In the genomic region with DNA sequence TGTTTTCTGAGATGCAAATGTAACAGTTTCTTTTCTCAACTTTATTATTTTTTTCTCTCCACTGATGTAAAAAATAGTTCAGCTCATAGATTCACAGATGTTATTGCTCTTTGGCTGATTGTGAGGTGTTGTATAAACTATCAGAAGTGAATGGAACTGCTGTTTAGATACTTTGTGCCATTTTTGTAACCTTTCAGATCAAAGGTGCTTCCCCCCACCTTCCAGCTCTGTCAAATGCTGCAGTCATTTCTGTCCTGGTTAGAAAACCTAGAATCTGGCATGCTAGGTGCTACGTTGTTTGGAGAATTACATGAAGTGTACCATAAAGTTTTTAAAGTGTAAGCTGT, we compare ENCODE assay signal across 13 cellular contexts. TPM values are rescaled to one million over a fixed set of nuclear protein-coding genes. Genes with fewer than 3 reads are reported as not detected.
DNase-seq lines count a peak whose midpoint lies in the region; ATAC-seq lines count a peak whose summit lies in the region.
"Had no signal": no experiment of that assay in that cellular context is flagged by ENCODE, and none has a peak within 500 bp of the region (broad histone marks: within the 10 kb centered on the region; RNA-seq: fewer than 3 reads in every experiment).

No MANE protein-coding gene starts in this region.

- H3K4me3 Mint-ChIP-seq in activated T-cell treated with anti-CD3 and anti-CD28 coated beads, Interleukin-2, amount 50 U/mL, for 4 hours = peak overlapping the region; percentile 27
- H3K4me3 Mint-ChIP-seq in IgD-negative memory B cell = peak overlapping the region in 2 of 4 donors; percentile 11 to 55
- peak overlapping the region; percentile 79 for H3K4me3 Mint-ChIP-seq in natural killer cell treated with Interleukin-12 subunit alpha and Interleukin-12 subunit beta and Interleukin-15 and Interleukin-18, amount 100 ng/mL, for 72 hours

- no peak for DNase-seq in activated T-cell treated with anti-CD3 and anti-CD28 coated beads, Interleukin-2, amount 50 U/mL, for 4 hours
- no peak for DNase-seq in activated T-cell treated with anti-CD3 and anti-CD28 coated beads, Interleukin-2, amount 50 U/mL, for 48 hours
- no peak for DNase-seq in natural killer cell treated with Interleukin-12 subunit alpha and Interleukin-12 subunit beta and Interleukin-15 and Interleukin-18, amount 100 ng/mL, for 72 hours (ENCODE audit: low spot score)
- no peak for DNase-seq in NCI-H2029 (lab: John Stamatoyannopoulos, UW)
- DNase-seq in dedifferentiated amniotic fluid mesenchymal stem cell (ENCODE audit: extremely low spot score) = no peak
- no peak for DNase-seq in putamen (ENCODE audit: low spot score)
- DNase-seq: KG1, kidney, stomach, T1000 had no signal

- peaks cover 59% of the 10 kb centered on the region for H3K4me1 Mint-ChIP-seq in activated T-cell treated with anti-CD3 and anti-CD28 coated beads, Interleukin-2, amount 50 U/mL, for 4 hours (ENCODE audit: low read depth)
- H3K4me1 Mint-ChIP-seq in IgD-negative memory B cell = peaks cover 13 to 24% (median 19%) of the 10 kb centered on the region in 3 donors
- H3K4me1 Mint-ChIP-seq in natural killer cell treated with Interleukin-12 subunit alpha and Interleukin-12 subunit beta and Interleukin-15 and Interleukin-18, amount 100 ng/mL, for 72 hours (ENCODE audit: low read depth in 2 of 2) = peaks cover 63 to 70% of the 10 kb centered on the region in 2 donors

- no peak for ATAC-seq in activated T-cell treated with anti-CD3 and anti-CD28 coated beads, Interleukin-2, amount 50 U/mL, for 4 hours
- ATAC-seq in GM21423 (IDR thresholded peaks at IDR 0.05; ENCODE audit: unreplicated experiment) = peak; percentile 17
- no peak for ATAC-seq in natural killer cell treated with Interleukin-12 subunit alpha and Interleukin-12 subunit beta and Interleukin-15 and Interleukin-18, amount 100 ng/mL, for 72 hours

- no peaks in the 10 kb centered on the region for H3K27me3 Mint-ChIP-seq in activated T-cell treated with anti-CD3 and anti-CD28 coated beads, Interleukin-2, amount 50 U/mL, for 4 hours (ENCODE audit: low read depth)
- no peaks in the 10 kb centered on the region for H3K27me3 Mint-ChIP-seq in IgD-negative memory B cell
- H3K27me3 Mint-ChIP-seq in natural killer cell treated with Interleukin-12 subunit alpha and Interleukin-12 subunit beta and Interleukin-15 and Interleukin-18, amount 100 ng/mL, for 72 hours = no peaks in the 10 kb centered on the region

- H3K9me3 Mint-ChIP-seq in activated T-cell treated with anti-CD3 and anti-CD28 coated beads, Interleukin-2, amount 50 U/mL, for 4 hours = no peaks in the 10 kb centered on the region
- H3K9me3 Mint-ChIP-seq in IgD-negative memory B cell = no peaks in the 10 kb centered on the region
- no peaks in the 10 kb centered on the region for H3K9me3 Mint-ChIP-seq in natural killer cell treated with Interleukin-12 subunit alpha and Interleukin-12 subunit beta and Interleukin-15 and Interleukin-18, amount 100 ng/mL, for 72 hours
- H3K9me3 Mint-ChIP-seq: neural progenitor cell had no signal

- peak overlapping the region; percentile 27 to 88 (median 59) for H3K27ac Mint-ChIP-seq in IgD-negative memory B cell
- peak overlapping the region; percentile 83 to 96 for H3K27ac Mint-ChIP-seq in natural killer cell treated with Interleukin-12 subunit alpha and Interleukin-12 subunit beta and Interleukin-15 and Interleukin-18, amount 100 ng/mL, for 72 hours
- H3K27ac Mint-ChIP-seq: neural progenitor cell had no signal

- H3K36me3 Mint-ChIP-seq in activated T-cell treated with anti-CD3 and anti-CD28 coated beads, Interleukin-2, amount 50 U/mL, for 4 hours (ENCODE audit: insufficient read depth) = no peaks in the 10 kb centered on the region
- H3K36me3 Mint-ChIP-seq in IgD-negative memory B cell = no peaks in the 10 kb centered on the region
- no peaks in the 10 kb centered on the region for H3K36me3 Mint-ChIP-seq in natural killer cell treated with Interleukin-12 subunit alpha and Interleukin-12 subunit beta and Interleukin-15 and Interleukin-18, amount 100 ng/mL, for 72 hours
- H3K36me3 Mint-ChIP-seq: neural progenitor cell had no signal

RNA-seq across cellular contexts. Expression of a gene that starts 1.7 kb away (rescaled TPM):
- 1 to 10 TPM; 2.9 to 6.4 (median 3.9) TPM for total RNA-seq in activated T-cell treated with anti-CD3 and anti-CD28 coated beads, Interleukin-2, amount 50 U/mL, for 4 hours
- polyA plus RNA-seq in IgD-negative memory B cell = 6.7 TPM
- total RNA-seq in natural killer cell treated with Interleukin-12 subunit alpha and Interleukin-12 subunit beta and Interleukin-15 and Interleukin-18, amount 100 ng/mL, for 72 hours = 10 to 100 TPM; 26.5 to 39.1 TPM

RNA-seq across cellular contexts. Expression of a gene that starts 53.2 kb away (rescaled TPM):
- total RNA-seq in activated T-cell treated with anti-CD3 and anti-CD28 coated beads, Interleukin-2, amount 50 U/mL, for 4 hours = 100 to 1,000 TPM; 133 to 167 (median 134) TPM
- polyA plus RNA-seq in IgD-negative memory B cell = 175 TPM
- 100 to 1,000 TPM; 154 to 230 TPM for total RNA-seq in natural killer cell treated with Interleukin-12 subunit alpha and Interleukin-12 subunit beta and Interleukin-15 and Interleukin-18, amount 100 ng/mL, for 72 hours
